ENCODE assay signal across 10 cellular contexts in the genomic region with DNA sequence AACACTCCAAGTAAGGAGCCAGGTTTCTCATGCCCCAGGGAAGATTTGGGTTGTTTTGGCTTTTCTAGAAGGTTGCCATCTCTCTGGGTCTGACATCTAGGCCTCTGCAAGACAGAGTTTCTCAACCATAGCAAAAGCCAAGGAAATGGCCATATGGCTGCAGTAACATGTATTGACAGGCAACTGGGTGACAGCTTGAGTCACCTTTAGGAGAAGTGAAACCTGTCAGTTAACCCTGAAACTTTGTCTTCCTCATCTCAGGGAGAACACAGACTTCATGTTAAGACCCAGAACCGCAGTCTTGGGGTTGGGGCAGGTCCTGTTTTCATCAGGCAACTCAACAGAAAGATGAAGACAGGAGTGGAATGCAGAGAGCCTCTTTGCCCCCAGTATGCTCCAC. TPM values are rescaled to one million over a fixed set of nuclear protein-coding genes. Genes with fewer than 3 reads are reported as not detected.
DNase-seq lines count a peak whose midpoint lies in the region; ATAC-seq and TF ChIP-seq lines count a peak whose summit lies in the region.
"Had no signal": no experiment of that assay in that cellular context is flagged by ENCODE, and none has a peak within 500 bp of the region (broad histone marks: within the 10 kb centered on the region; RNA-seq: fewer than 3 reads in every experiment).

No MANE protein-coding gene starts in this region.

- H3K79me2 ChIP-seq in osteoblast (ENCODE audit: insufficient read depth, low read length), result no peaks in the 10 kb centered on the region

- no peak overlapping the region for H3K4me3 ChIP-seq in right cardiac atrium (ENCODE audit: low read length)
- H3K4me3 ChIP-seq in BE2C (ENCODE audit: low read depth, low read length), result no peak overlapping the region
- no peak overlapping the region for H3K4me3 ChIP-seq in osteoblast (ENCODE audit: insufficient read depth, low read length)

- H3K27ac Mint-ChIP-seq in type B pancreatic cell, result no peak overlapping the region

- H3K36me3 ChIP-seq in BE2C (no peaks in the 10 kb centered on the region), osteoblast (ENCODE audit: insufficient read depth, low read length) (no peaks in the 10 kb centered on the region)

- H3K36me3 Mint-ChIP-seq in type B pancreatic cell, result no peaks in the 10 kb centered on the region

- H3K27me3 ChIP-seq in right cardiac atrium (ENCODE audit: control insufficient read depth, insufficient read depth) (no peaks in the 10 kb centered on the region), BE2C (no peaks in the 10 kb centered on the region; the same call in 1 of the 2 replicates), osteoblast (ENCODE audit: insufficient read depth, low read length) (no peaks in the 10 kb centered on the region)

- no peak overlapping the region for H3K4me3 Mint-ChIP-seq in type B pancreatic cell

- H2AFZ ChIP-seq in osteoblast (ENCODE audit: low read length), result no peak overlapping the region

- H3K27ac ChIP-seq in right cardiac atrium (ENCODE audit: low read length) (peak overlapping the region; percentile 5), osteoblast (ENCODE audit: low read depth, low read length) (no peak overlapping the region)

- TF ChIP-seq CTCF in BE2C (IDR thresholded peaks at IDR 0.05; ENCODE audit: low read depth, low read length), result no peak
- no peak for TF ChIP-seq CTCF in type B pancreatic cell (conservative IDR thresholded peaks at IDR 0.05)
- no peak for TF ChIP-seq CTCF in osteoblast (IDR thresholded peaks at IDR 0.05; ENCODE audit: extremely low read depth, low read depth, low read length)

- ATAC-seq in GM18505 (IDR thresholded peaks at IDR 0.05; ENCODE audit: unreplicated experiment), result peak; percentile 94
- ATAC-seq in GM21528 (IDR thresholded peaks at IDR 0.05; ENCODE audit: low FRiP score, unreplicated experiment), result peak; percentile 96
- ATAC-seq in HG03520 (IDR thresholded peaks at IDR 0.05; ENCODE audit: unreplicated experiment), result peak; percentile 94
- ATAC-seq in right cardiac atrium, result no peak

- intact Hi-C loops in right cardiac atrium (cut with DNase I), result loop anchor here in 1 of 4 donors (10.0 kb wide), 1 partner anchor 99 kb away; no protein-coding TSS in a partner anchor

- no peaks in the 10 kb centered on the region for H3K9me3 Mint-ChIP-seq in type B pancreatic cell

- no peaks in the 10 kb centered on the region for H3K9me3 ChIP-seq in right cardiac atrium (ENCODE audit: control insufficient read depth, low read length)
- no peaks in the 10 kb centered on the region for H3K9me3 ChIP-seq in BE2C
- no peaks in the 10 kb centered on the region for H3K9me3 ChIP-seq in osteoblast (ENCODE audit: low read depth, low read length)

- peak; percentile 21 for TF ChIP-seq POLR2A in GM18505 (IDR thresholded peaks at IDR 0.05; ENCODE audit: borderline replicate concordance, extremely low read depth, insufficient read depth, insufficient read length)

- no peaks in the 10 kb centered on the region for H3K27me3 Mint-ChIP-seq in type B pancreatic cell

- no peak overlapping the region for H3K4me2 ChIP-seq in osteoblast (ENCODE audit: insufficient read depth, low read length)

- H3K4me1 ChIP-seq in right cardiac atrium (ENCODE audit: control insufficient read depth, insufficient read depth, low read length) (peaks cover 13% of the 10 kb centered on the region), BE2C (no peaks in the 10 kb centered on the region), osteoblast (ENCODE audit: insufficient read depth, low read length) (no peaks in the 10 kb centered on the region)

- no peaks in the 10 kb centered on the region for H3K4me1 Mint-ChIP-seq in type B pancreatic cell (ENCODE audit: unreplicated experiment)

- H4K20me1 ChIP-seq in osteoblast (ENCODE audit: insufficient read depth, low read length), result no peaks in the 10 kb centered on the region

- 87% methylated on average over 1 of the region's 1 CpG for WGBS in right cardiac atrium

- DNase-seq in right cardiac atrium, result no peak
- no peak for DNase-seq in BE2C
- DNase-seq in type B pancreatic cell (ENCODE audit: extremely low spot score, unreplicated experiment), result no peak
- DNase-seq in osteoblast (ENCODE audit: insufficient read length, low spot score, missing footprints), result no peak
- DNase-seq in activated CD4-positive, alpha-beta T cell treated with anti-CD3 and anti-CD28 coated beads for 4 hours, result no peak
- DNase-seq: activated T-cell treated with anti-CD3 and anti-CD28 coated beads, Interleukin-2, amount 50 U/mL, for 48 hours; GDM1 had no signal

RNA-seq across cellular contexts. Expression of a gene that starts 46.0 kb away (rescaled TPM):
- 10 to 100 TPM; 22.1 to 30.9 (median 23.9) TPM for total RNA-seq in right cardiac atrium
- 12.7 TPM for polyA plus RNA-seq in right cardiac atrium
- 0.46 TPM for polyA plus RNA-seq in BE2C (2012; ENCODE audit: insufficient read depth, insufficient read length, low read depth)
- 21.1 and 30.5 TPM in 2 replicates for total RNA-seq in type B pancreatic cell (ENCODE audit: low replicate concordance)
- 2.9 and 4.7 TPM in 2 replicates for total RNA-seq in osteoblast

Comparison
In these comparisons a context has a peak if more than half of its experiments do, and no peak if none do; other contexts are left out.
1. ATAC-seq: peak in GM18505 (single experiment), GM21528 (single experiment) and HG03520 (single experiment); none in right cardiac atrium (0 of 2).